8 cellular contexts compared by ENCODE assay signal in genomic region chr1:156125544-156125943, GRCh38. TPM values are rescaled to one million over a fixed set of nuclear protein-coding genes. Genes with fewer than 3 reads are reported as not detected.
DNase-seq lines count a peak whose midpoint lies in the region; ATAC-seq and TF ChIP-seq lines count a peak whose summit lies in the region.
"Not testable (repeated sequence)": the region's sequence is repeated elsewhere in the genome, so short reads cannot be mapped to it uniquely, and the experiment has no call there.

No MANE protein-coding gene starts in this region.

- not testable (repeated sequence) for ATAC-seq in stimulated activated naive B cell treated with anti-CD40 and anti-IgM and Interleukin-4, amounts not matched to agents 10 μg/mL and 1 μg/mL and 100 μg/mL, for 72 hours (replicated peaks); aorta (ENCODE audit: low FRiP score)

- POLR2A ChIA-PET in RWPE1 (lab: Yijun Ruan, JAX; ENCODE audit: low non-redundant PET), result interaction anchor here (3.7 kb wide), 1 partner anchor 11 kb away, joined by 12 read pairs; the partner anchor contains the start of gene LMNA

- TSS peak; percentile 84 for BruUV-seq in Calu3 (replicated peaks; lab: Mats Ljungman, UMichigan)

- not testable (repeated sequence) for H2AFZ ChIP-seq in hepatocyte

- H3K9me3 Mint-ChIP-seq in Calu3 (ENCODE audit: low read depth, unreplicated experiment); activated naive CD8-positive, alpha-beta T cell (ENCODE audit: low read depth); nephron; stimulated activated naive B cell treated with anti-CD40 and anti-IgM and Interleukin-4, amounts not matched to agents 10 μg/mL and 1 μg/mL and 100 μg/mL, for 72 hours: not testable (repeated sequence)

- peaks cover 89 to 96% of the 10 kb centered on the region in 2 donors for H3K4me1 ChIP-seq in duodenal mucosa (ENCODE audit: control insufficient read depth in 1 of 2, insufficient read depth in 2 of 2, low read length in 2 of 2)
- H3K4me1 ChIP-seq in hepatocyte (ENCODE audit: insufficient read depth), result peaks cover 94% of the 10 kb centered on the region
- H3K4me1 ChIP-seq in aorta (ENCODE audit: control insufficient read depth in 1 of 2, insufficient read depth in 2 of 2, low read length in 2 of 2), result not testable (repeated sequence)

- H3K27me3 Mint-ChIP-seq in Calu3 (ENCODE audit: unreplicated experiment); activated naive CD8-positive, alpha-beta T cell; nephron (ENCODE audit: low read depth); stimulated activated naive B cell treated with anti-CD40 and anti-IgM and Interleukin-4, amounts not matched to agents 10 μg/mL and 1 μg/mL and 100 μg/mL, for 72 hours: not testable (repeated sequence)

- H3K27me3 ChIP-seq in duodenal mucosa (ENCODE audit: control insufficient read depth in 1 of 2, insufficient read depth in 2 of 2, low read length in 2 of 2); hepatocyte; aorta (ENCODE audit: control insufficient read depth in 1 of 2, insufficient read depth in 2 of 2, low read length in 1 of 2): not testable (repeated sequence)

- peaks cover 98% of the 10 kb centered on the region for H3K36me3 Mint-ChIP-seq in Calu3 (ENCODE audit: insufficient read depth, unreplicated experiment)
- H3K36me3 Mint-ChIP-seq in activated naive CD8-positive, alpha-beta T cell; nephron (ENCODE audit: low read depth): not testable (repeated sequence)
- peaks cover 9 to 20% of the 10 kb centered on the region in 2 donors for H3K36me3 Mint-ChIP-seq in stimulated activated naive B cell treated with anti-CD40 and anti-IgM and Interleukin-4, amounts not matched to agents 10 μg/mL and 1 μg/mL and 100 μg/mL, for 72 hours

- peak overlapping the region; percentile 99 for H3K27ac Mint-ChIP-seq in Calu3 (ENCODE audit: unreplicated experiment)
- H3K27ac Mint-ChIP-seq in activated naive CD8-positive, alpha-beta T cell, result not testable (repeated sequence)
- peak overlapping the region in 2 of 3 experiments; percentile 95 to 96 for H3K27ac Mint-ChIP-seq in nephron
- peak overlapping the region; percentile 86 for H3K27ac Mint-ChIP-seq in stimulated activated naive B cell treated with anti-CD40 and anti-IgM and Interleukin-4, amounts not matched to agents 10 μg/mL and 1 μg/mL and 100 μg/mL, for 72 hours

- not testable (repeated sequence) for H3K9me2 ChIP-seq in hepatocyte (replicated peaks; ENCODE audit: insufficient read depth)

- not testable (repeated sequence) for DNase-seq in Calu3; RWPE1 (ENCODE audit: low spot score); hepatocyte (ENCODE audit: low spot score); stimulated activated naive B cell treated with anti-CD40 and anti-IgM and Interleukin-4, amounts not matched to agents 10 μg/mL and 1 μg/mL and 100 μg/mL, for 72 hours
- DNase-seq in aorta, result peak; percentile 61 to 86

- not testable (repeated sequence) for H3K36me3 ChIP-seq in duodenal mucosa (ENCODE audit: control insufficient read depth in 1 of 2, insufficient read depth in 2 of 2, low read length in 2 of 2); hepatocyte (replicated peaks; ENCODE audit: insufficient read depth, low read depth); aorta (ENCODE audit: control insufficient read depth in 1 of 2, insufficient read depth in 2 of 2, low read length in 1 of 2)

- peaks cover 11% of the 10 kb centered on the region for H4K20me1 ChIP-seq in hepatocyte (ENCODE audit: insufficient read depth, poor library complexity, severe bottlenecking)

- H3K9ac ChIP-seq in duodenal mucosa (ENCODE audit: low read depth in 1 of 2, low read length in 2 of 2), result not testable (repeated sequence)

- 94% methylated on average over 10 of the region's 10 CpGs for WGBS in hepatocyte (ENCODE audit: low lambda C conversion rate, missing lambda C conversion rate)
- WGBS in aorta, 2 donors, result 17 to 21% methylated on average over 10 of the region's 10 CpGs

- not testable (repeated sequence) for H3K4me3 ChIP-seq in duodenal mucosa (ENCODE audit: low read depth in 1 of 2, low read length in 2 of 2); hepatocyte; aorta (ENCODE audit: low read length in 2 of 2)

- H3K27ac ChIP-seq in RWPE1, result peak overlapping the region; percentile 100
- peak overlapping the region; percentile 54 for H3K27ac ChIP-seq in duodenal mucosa (ENCODE audit: low read depth, low read length)
- H3K27ac ChIP-seq in hepatocyte, result peak overlapping the region; percentile 98
- peak overlapping the region; percentile 31 to 82 for H3K27ac ChIP-seq in aorta (ENCODE audit: low read depth in 1 of 2, low read length in 2 of 2)

- CTCF ChIA-PET in Calu3 (lab: Charles Lee), result interaction anchor here (1.2 to 11.1 kb wide), 3 partner anchors 10 to 92 kb away, joined by 4 to 356 read pairs (median 15); partner anchors contain the start of gene LMNA
- CTCF ChIA-PET in RWPE1 (lab: Yijun Ruan, JAX), result interaction anchor here (1.0 to 2.8 kb wide), 3 partner anchors 29 to 227 kb away, joined by 4 to 11 read pairs (median 4); no protein-coding TSS in a partner anchor

- H3K4me1 Mint-ChIP-seq in Calu3 (ENCODE audit: low read depth, unreplicated experiment), result peaks cover 97% of the 10 kb centered on the region
- H3K4me1 Mint-ChIP-seq in activated naive CD8-positive, alpha-beta T cell (ENCODE audit: low read depth), result peaks cover 73% of the 10 kb centered on the region
- H3K4me1 Mint-ChIP-seq in nephron, result peaks cover 86% of the 10 kb centered on the region
- peaks cover 60 to 86% of the 10 kb centered on the region in 2 donors for H3K4me1 Mint-ChIP-seq in stimulated activated naive B cell treated with anti-CD40 and anti-IgM and Interleukin-4, amounts not matched to agents 10 μg/mL and 1 μg/mL and 100 μg/mL, for 72 hours

- H3K9me3 ChIP-seq in duodenal mucosa (ENCODE audit: control insufficient read depth in 1 of 2, low read length in 2 of 2); hepatocyte (ENCODE audit: low read depth); aorta (ENCODE audit: control insufficient read depth, low read length): not testable (repeated sequence)

- peak overlapping the region; percentile 82 for H3K4me3 Mint-ChIP-seq in Calu3 (ENCODE audit: low read depth, unreplicated experiment)
- peak overlapping the region; percentile 59 for H3K4me3 Mint-ChIP-seq in activated naive CD8-positive, alpha-beta T cell
- H3K4me3 Mint-ChIP-seq in nephron, result not testable (repeated sequence)
- peak overlapping the region in 1 of 2 donors; percentile 22 for H3K4me3 Mint-ChIP-seq in stimulated activated naive B cell treated with anti-CD40 and anti-IgM and Interleukin-4, amounts not matched to agents 10 μg/mL and 1 μg/mL and 100 μg/mL, for 72 hours

- peak overlapping the region; percentile 69 for H3K4me2 ChIP-seq in hepatocyte

- not testable (repeated sequence) for TF ChIP-seq CTCF in Calu3 (IDR thresholded peaks at IDR 0.05; ENCODE audit: unreplicated experiment); RWPE1 (conservative IDR thresholded peaks at IDR 0.05; ENCODE audit: low read depth); hepatocyte (IDR thresholded peaks at IDR 0.05; ENCODE audit: poor library complexity); nephron (IDR thresholded peaks at IDR 0.05; ENCODE audit: unreplicated experiment in 3 of 3)

- intact Hi-C loops in Calu3 (cut with micrococcal nuclease; ENCODE audit: unreplicated experiment), result not testable (repeated sequence)
- intact Hi-C loops in aorta (cut with DNase I), result loop anchor here in 1 of 2 donors (10.0 kb wide), 1 partner anchor 151 kb away; the partner anchor contains the start of gene ARHGEF2

- H3K79me2 ChIP-seq in hepatocyte, result peaks cover 79% of the 10 kb centered on the region

RNA-seq across cellular contexts. Expression of gene LMNA, which starts 11.0 kb away (rescaled TPM):
- 499 and 514 TPM in 2 replicates for total RNA-seq in Calu3 (2022)
- 161 and 208 TPM in 2 replicates for total RNA-seq in hepatocyte
- 345 and 402 TPM in 2 replicates for polyA plus RNA-seq in hepatocyte
- total RNA-seq in aorta, result 1,000 to 10,000 TPM in 1 of 2 donors, 100 to 1,000 TPM in 1; 497 to 1,067 TPM
- polyA plus RNA-seq in aorta, result 100 to 1,000 TPM in 1 of 2 donors, 10 to 100 TPM in 1; 94.3 to 378 TPM

RNA-seq across cellular contexts. Expression of gene SEMA4A, which starts 27.8 kb away (rescaled TPM):
- total RNA-seq in Calu3 (2022), result 6.9 and 7.2 TPM in 2 replicates
- total RNA-seq in hepatocyte, result 1.4 and 2.1 TPM in 2 replicates
- 1.3 and 2.6 TPM in 2 replicates for polyA plus RNA-seq in hepatocyte
- 10 to 100 TPM in 1 of 2 donors, 1 to 10 TPM in 1; 8.9 to 20.0 TPM for total RNA-seq in aorta
- polyA plus RNA-seq in aorta, result 1 to 10 TPM; 3.0 to 4.7 TPM

RNA-seq across cellular contexts. Expression of gene MEX3A, which starts 43.3 kb away (rescaled TPM):
- total RNA-seq in Calu3 (2022) (3.3 and 5.0 TPM in 2 replicates), hepatocyte (11.0 and 12.0 TPM in 2 replicates), aorta (1 to 10 TPM; 1.2 to 1.6 TPM)
- polyA plus RNA-seq in hepatocyte (9.3 and 10.8 TPM in 2 replicates), aorta (under 1 TPM; 0.03 to 0.13 TPM)
